31 cellular contexts compared by ENCODE assay signal in genomic region chr2:144407262-144407661, GRCh38.
"Had no signal": no experiment of that assay in that cellular context is flagged by ENCODE, and none has a peak within 500 bp of the region (broad histone marks: within the 10 kb centered on the region; RNA-seq: fewer than 3 reads in every experiment).

No MANE protein-coding gene starts in this region.

- H3K4me1 ChIP-seq: Peyer's patch had no signal

- H3K27ac Mint-ChIP-seq: activated CD4-positive, alpha-beta T cell treated with anti-CD3 and anti-CD28 coated beads, Interleukin-2, amount 10 ng/mL, durations not matched to agents 24 days and 14 days; activated CD8-positive, alpha-beta T cell treated with anti-CD3 and anti-CD28 coated beads for 36 hours; activated naive CD8-positive, alpha-beta T cell treated with anti-CD3 and anti-CD28 coated beads for 36 hours; activated T-cell treated with anti-CD3 and anti-CD28 coated beads, Interleukin-2, amount 50 U/mL, for 72 hours; activated T-helper 17 cell treated with anti-CD3 and anti-CD28 coated beads, Interleukin-2, amount 50 U/mL, for 72 hours; T-helper 1 cell treated with Interleukin-12 subunit alpha and Interleukin-12 subunit beta and Interleukin-4 antibody, amounts not matched to agents 30 μg/mL and 1 μg/mL, for 36 hours; T-helper 2 cell treated with Interferon-gamma antibody and Interleukin-4, amounts not matched to agents 5 μg/mL and 100 μg/mL, for 36 hours had no signal

- H3K4me3 Mint-ChIP-seq: activated CD4-positive, alpha-beta T cell treated with anti-CD3 and anti-CD28 coated beads, Interleukin-2, amount 10 ng/mL, durations not matched to agents 24 days and 14 days; activated CD8-positive, alpha-beta T cell treated with anti-CD3 and anti-CD28 coated beads for 36 hours; activated naive CD8-positive, alpha-beta T cell treated with anti-CD3 and anti-CD28 coated beads for 36 hours; activated T-cell treated with anti-CD3 and anti-CD28 coated beads, Interleukin-2, amount 50 U/mL, for 72 hours; activated T-helper 17 cell treated with anti-CD3 and anti-CD28 coated beads, Interleukin-2, amount 50 U/mL, for 72 hours; central memory CD8-positive, alpha-beta T cell; T-helper 1 cell treated with Interleukin-12 subunit alpha and Interleukin-12 subunit beta and Interleukin-4 antibody, amounts not matched to agents 30 μg/mL and 1 μg/mL, for 36 hours; T-helper 2 cell treated with Interferon-gamma antibody and Interleukin-4, amounts not matched to agents 5 μg/mL and 100 μg/mL, for 36 hours had no signal

- H3K9ac ChIP-seq: SK-N-SH had no signal

- DNase-seq: activated CD4-positive, alpha-beta T cell treated with anti-CD3 and anti-CD28 coated beads, Interleukin-2, amount 10 ng/mL, durations not matched to agents 24 days and 14 days; activated CD4-positive, alpha-beta T cell treated with anti-CD3 and anti-CD28 coated beads, Interleukin-2, amount 50 U/mL, for 4 hours; activated CD8-positive, alpha-beta T cell treated with anti-CD3 and anti-CD28 coated beads for 36 hours; activated effector memory CD4-positive, alpha-beta T cell treated with anti-CD3 and anti-CD28 coated beads, Interleukin-2, amount 50 U/mL, for 16 hours; activated naive CD4-positive, alpha-beta T cell; activated naive CD4-positive, alpha-beta T cell treated with anti-CD3 and anti-CD28 coated beads, Interleukin-2, amount 50 U/mL, for 16 hours; activated naive CD8-positive, alpha-beta T cell treated with anti-CD3 and anti-CD28 coated beads for 36 hours; activated T-cell treated with anti-CD3 and anti-CD28 coated beads, Interleukin-2, amount 50 U/mL, for 1 hour; activated T-cell treated with anti-CD3 and anti-CD28 coated beads, Interleukin-2, amount 50 U/mL, for 72 hours; amniotic stem cell; aorta; brain microvascular endothelial cell; MM.1S; NCI-H1105; NCI-H1436; NCI-H1694; NCI-H1930; NCI-H2081 treated with DMSO at 0.1 percent for 48 hours; NCI-H510A; NCI-H748 treated with DMSO at 0.1 percent for 48 hours; NK-92 treated with Interleukin-12 subunit alpha and Interleukin-12 subunit beta, amount 100 ng/mL, for 24 hours; PC-3; Peyer's patch; RPMI8226; SHP77 treated with DMSO at 0.1 percent for 48 hours; SK-N-SH had no signal

- ATAC-seq: activated CD8-positive, alpha-beta T cell treated with anti-CD3 and anti-CD28 coated beads for 36 hours; activated T-cell treated with anti-CD3 and anti-CD28 coated beads, Interleukin-2, amount 50 U/mL, for 72 hours; activated T-helper 17 cell treated with anti-CD3 and anti-CD28 coated beads, Interleukin-2, amount 50 U/mL, for 72 hours; PC-3 had no signal

- H3K27me3 ChIP-seq: brain microvascular endothelial cell, Peyer's patch, SJSA1 had no signal

- H3K36me3 ChIP-seq: Peyer's patch had no signal

- H3K9me3 ChIP-seq: Peyer's patch, SJSA1, SK-N-SH had no signal

- H3K27ac ChIP-seq: brain microvascular endothelial cell, Peyer's patch, SJSA1 had no signal

- H3K4me3 ChIP-seq: Peyer's patch, SJSA1 had no signal

- H3K27me3 Mint-ChIP-seq: activated CD4-positive, alpha-beta T cell treated with anti-CD3 and anti-CD28 coated beads, Interleukin-2, amount 10 ng/mL, durations not matched to agents 24 days and 14 days; activated CD8-positive, alpha-beta T cell treated with anti-CD3 and anti-CD28 coated beads for 36 hours; activated naive CD8-positive, alpha-beta T cell treated with anti-CD3 and anti-CD28 coated beads for 36 hours; activated T-helper 17 cell treated with anti-CD3 and anti-CD28 coated beads, Interleukin-2, amount 50 U/mL, for 72 hours; central memory CD8-positive, alpha-beta T cell had no signal

- H3K4me1 Mint-ChIP-seq: activated T-helper 17 cell treated with anti-CD3 and anti-CD28 coated beads, Interleukin-2, amount 50 U/mL, for 72 hours had no signal

- H3K9me3 Mint-ChIP-seq: activated CD4-positive, alpha-beta T cell treated with anti-CD3 and anti-CD28 coated beads, Interleukin-2, amount 10 ng/mL, durations not matched to agents 24 days and 14 days; activated CD8-positive, alpha-beta T cell treated with anti-CD3 and anti-CD28 coated beads for 36 hours; activated naive CD8-positive, alpha-beta T cell treated with anti-CD3 and anti-CD28 coated beads for 36 hours; activated T-cell treated with anti-CD3 and anti-CD28 coated beads, Interleukin-2, amount 50 U/mL, for 72 hours; activated T-helper 17 cell treated with anti-CD3 and anti-CD28 coated beads, Interleukin-2, amount 50 U/mL, for 72 hours; central memory CD8-positive, alpha-beta T cell; T-helper 1 cell treated with Interleukin-12 subunit alpha and Interleukin-12 subunit beta and Interleukin-4 antibody, amounts not matched to agents 30 μg/mL and 1 μg/mL, for 36 hours; T-helper 2 cell treated with Interferon-gamma antibody and Interleukin-4, amounts not matched to agents 5 μg/mL and 100 μg/mL, for 36 hours had no signal
